27 cellular contexts compared by ENCODE assay signal in genomic region chr6:44478591-44479254, GRCh38.
"Had no signal": no experiment of that assay in that cellular context is flagged by ENCODE, and none has a peak within 500 bp of the region (broad histone marks: within the 10 kb centered on the region; RNA-seq: fewer than 3 reads in every experiment).

No MANE protein-coding gene starts in this region.

- H3K27ac ChIP-seq: esophagus squamous epithelium, left ventricle myocardium inferior, lower lobe of right lung, parathyroid adenoma, right lobe of liver, stomach, tibial artery, upper lobe of left lung had no signal

- FAIRE-seq: colon, endothelial cell of umbilical vein, urothelium cell line had no signal

- H2AFZ ChIP-seq: parathyroid adenoma had no signal

- H3K36me3 ChIP-seq: esophagus squamous epithelium, heart right ventricle, left ventricle myocardium inferior, lower lobe of right lung, right lobe of liver, stomach, tibial artery, upper lobe of left lung had no signal

- H3K9ac ChIP-seq: parathyroid adenoma had no signal

- H3K79me2 ChIP-seq: parathyroid adenoma had no signal

- H3K4me1 ChIP-seq: right lobe of liver had no signal

- H3K9me3 ChIP-seq: esophagus squamous epithelium, heart right ventricle, left ventricle myocardium inferior, lower lobe of right lung, right lobe of liver, stomach, tibial artery, upper lobe of left lung had no signal

- H3K27me3 ChIP-seq: right lobe of liver, upper lobe of left lung had no signal

- H3K4me3 ChIP-seq: esophagus squamous epithelium, heart right ventricle, left ventricle myocardium inferior, lower lobe of right lung, right lobe of liver, stomach, tibial artery, upper lobe of left lung had no signal

- ATAC-seq: left colon; lower lobe of right lung; naive thymus-derived CD8-positive, alpha-beta T cell; stimulated activated effector memory CD8-positive, alpha-beta T cell treated with anti-CD3 and anti-CD28 coated beads, Interleukin-12 subunit alpha, Interleukin-12 subunit beta, amount 100 ng/mL, for 72 hours had no signal

- DNase-seq: effector CD8-positive, alpha-beta T cell; esophagus squamous epithelium; foreskin melanocyte; glutamatergic neuron; heart right ventricle; hippocampal formation; immature natural killer cell; islet precursor cell; kidney glomerular epithelial cell; left colon; left ventricle myocardium inferior; lower lobe of right lung; naive thymus-derived CD8-positive, alpha-beta T cell; nephron progenitor cell; occipital lobe; right lobe of liver; stimulated activated CD4-positive, alpha-beta T cell treated with anti-CD3 and anti-CD28 coated beads, Interleukin-2, amount 100 ng/mL, for 24 hours; stimulated activated CD4-positive, alpha-beta T cell treated with anti-CD3 and anti-CD28 coated beads, Interleukin-4, amount 100 ng/mL, for 24 hours; stimulated activated naive CD4-positive, alpha-beta T cell treated with Interleukin-2 at 50 U/mL for 16 hours; stomach; tibial artery had no signal
